23 cellular contexts compared by ENCODE assay signal in the genomic region with DNA sequence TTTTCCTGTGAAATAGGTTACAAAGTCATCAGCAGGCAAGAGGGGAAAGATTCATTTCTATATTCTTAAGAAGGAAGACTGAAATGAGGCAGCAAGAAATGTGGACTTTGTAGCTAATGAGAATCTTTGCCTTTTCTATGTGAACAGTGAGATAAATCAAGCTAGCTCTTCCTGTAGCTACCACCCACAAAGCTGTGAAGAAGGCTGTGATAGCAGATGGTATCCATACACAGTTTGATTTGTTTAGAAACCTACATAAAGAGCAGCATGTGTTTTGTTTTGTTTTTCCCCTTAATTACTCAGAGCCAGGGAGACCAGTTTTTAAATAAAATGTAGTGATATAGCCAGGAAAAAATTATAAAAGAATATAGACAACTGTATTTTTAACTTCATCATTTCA.
"Had no signal": no experiment of that assay in that cellular context is flagged by ENCODE, and none has a peak within 500 bp of the region (broad histone marks: within the 10 kb centered on the region; RNA-seq: fewer than 3 reads in every experiment).

No MANE protein-coding gene starts in this region.

- H3K4me1 Mint-ChIP-seq: activated CD4-positive, alpha-beta T cell treated with anti-CD3 and anti-CD28 coated beads, Interleukin-2, amount 10 ng/mL, durations not matched to agents 24 days and 14 days; brain; neural progenitor cell had no signal

- H3K79me2 ChIP-seq: hepatocyte had no signal

- H3K9me3 ChIP-seq: colonic mucosa, prostate gland, transverse colon, vagina had no signal

- H3K36me3 ChIP-seq: colonic mucosa, lower lobe of right lung, neural progenitor cell, prostate gland, right atrium auricular region, suprapubic skin, transverse colon, vagina had no signal

- ATAC-seq: activated CD8-positive, alpha-beta T cell treated with anti-CD3 and anti-CD28 coated beads for 36 hours; left colon; lower lobe of right lung had no signal

- H3K9me3 Mint-ChIP-seq: activated CD4-positive, alpha-beta T cell treated with anti-CD3 and anti-CD28 coated beads, Interleukin-2, amount 10 ng/mL, durations not matched to agents 24 days and 14 days; activated CD8-positive, alpha-beta T cell treated with anti-CD3 and anti-CD28 coated beads for 36 hours; activated naive CD4-positive, alpha-beta T cell treated with anti-CD3 and anti-CD28 coated beads for 36 hours; activated T-cell treated with anti-CD3 and anti-CD28 coated beads, Interleukin-2, amount 50 U/mL, for 24 hours; endodermal cell; neural progenitor cell; stimulated activated naive CD8-positive, alpha-beta T cell treated with anti-CD3 and anti-CD28 coated beads, Interleukin-15, Interleukin-2, amounts not matched to agents 100 ng/mL and 50 ng/mL, for 24 hours had no signal

- H3K4me2 ChIP-seq: hepatocyte, neural progenitor cell had no signal

- H3K27me3 Mint-ChIP-seq: activated CD4-positive, alpha-beta T cell treated with anti-CD3 and anti-CD28 coated beads, Interleukin-2, amount 10 ng/mL, durations not matched to agents 24 days and 14 days; activated CD8-positive, alpha-beta T cell treated with anti-CD3 and anti-CD28 coated beads for 36 hours; activated T-cell treated with anti-CD3 and anti-CD28 coated beads, Interleukin-2, amount 50 U/mL, for 24 hours; brain; stimulated activated naive CD8-positive, alpha-beta T cell treated with anti-CD3 and anti-CD28 coated beads, Interleukin-15, Interleukin-2, amounts not matched to agents 100 ng/mL and 50 ng/mL, for 24 hours had no signal

- DNase-seq: activated CD4-positive, alpha-beta T cell treated with anti-CD3 and anti-CD28 coated beads, Interleukin-2, amount 10 ng/mL, durations not matched to agents 24 days and 14 days; activated CD8-positive, alpha-beta T cell treated with anti-CD3 and anti-CD28 coated beads for 36 hours; activated naive CD4-positive, alpha-beta T cell treated with anti-CD3 and anti-CD28 coated beads for 36 hours; activated T-cell treated with anti-CD3 and anti-CD28 coated beads, Interleukin-2, amount 50 U/mL, for 24 hours; central memory CD4-positive, alpha-beta T cell; colonic mucosa; endodermal cell; islet precursor cell; left colon; lower lobe of right lung; stimulated activated CD4-positive, alpha-beta T cell treated with anti-CD3 and anti-CD28 coated beads, Interleukin-12 subunit alpha, Interleukin-12 subunit beta, amount 100 ng/mL, for 4 hours; stimulated activated CD4-positive, alpha-beta T cell treated with anti-CD3 and anti-CD28 coated beads, Interleukin-1b, Interleukin-23, amount 100 ng/mL, for 48 hours; T1000; transverse colon had no signal

- H3K4me3 Mint-ChIP-seq: activated CD4-positive, alpha-beta T cell treated with anti-CD3 and anti-CD28 coated beads, Interleukin-2, amount 10 ng/mL, durations not matched to agents 24 days and 14 days; activated CD8-positive, alpha-beta T cell treated with anti-CD3 and anti-CD28 coated beads for 36 hours; activated naive CD4-positive, alpha-beta T cell treated with anti-CD3 and anti-CD28 coated beads for 36 hours; activated T-cell treated with anti-CD3 and anti-CD28 coated beads, Interleukin-2, amount 50 U/mL, for 24 hours; brain; endodermal cell; neural progenitor cell; stimulated activated naive CD8-positive, alpha-beta T cell treated with anti-CD3 and anti-CD28 coated beads, Interleukin-15, Interleukin-2, amounts not matched to agents 100 ng/mL and 50 ng/mL, for 24 hours had no signal

- H3K27ac Mint-ChIP-seq: activated CD4-positive, alpha-beta T cell treated with anti-CD3 and anti-CD28 coated beads, Interleukin-2, amount 10 ng/mL, durations not matched to agents 24 days and 14 days; activated CD8-positive, alpha-beta T cell treated with anti-CD3 and anti-CD28 coated beads for 36 hours; activated naive CD4-positive, alpha-beta T cell treated with anti-CD3 and anti-CD28 coated beads for 36 hours; activated T-cell treated with anti-CD3 and anti-CD28 coated beads, Interleukin-2, amount 50 U/mL, for 24 hours; endodermal cell; neural progenitor cell; stimulated activated naive CD8-positive, alpha-beta T cell treated with anti-CD3 and anti-CD28 coated beads, Interleukin-15, Interleukin-2, amounts not matched to agents 100 ng/mL and 50 ng/mL, for 24 hours had no signal

- H3K9ac ChIP-seq: neural progenitor cell had no signal

- H3K4me3 ChIP-seq: colonic mucosa, hepatocyte, lower lobe of right lung, neural progenitor cell, prostate gland, right atrium auricular region, suprapubic skin, transverse colon, vagina had no signal

- H3K27me3 ChIP-seq: colonic mucosa, hepatocyte, neural progenitor cell, right atrium auricular region, suprapubic skin, transverse colon, vagina had no signal

- H3K4me1 ChIP-seq: colonic mucosa, lower lobe of right lung, neural progenitor cell, prostate gland, right atrium auricular region, suprapubic skin, transverse colon, vagina had no signal

- H3K27ac ChIP-seq: colonic mucosa, epithelial cell of prostate, hepatocyte, lower lobe of right lung, neural progenitor cell, prostate gland, right atrium auricular region, suprapubic skin, transverse colon, vagina had no signal

- H2AFZ ChIP-seq: hepatocyte, neural progenitor cell had no signal
